ENCODE assay signal across 9 cellular contexts in genomic region chr20:35319206-35320197, GRCh38. TPM values are rescaled to one million over a fixed set of nuclear protein-coding genes. Genes with fewer than 3 reads are reported as not detected.
DNase-seq lines count a peak whose midpoint lies in the region; ATAC-seq and TF ChIP-seq lines count a peak whose summit lies in the region.
"Had no signal": no experiment of that assay in that cellular context is flagged by ENCODE, and none has a peak within 500 bp of the region (broad histone marks: within the 10 kb centered on the region; RNA-seq: fewer than 3 reads in every experiment).

No MANE protein-coding gene starts in this region.

- intact Hi-C loops in left colon (cut with DNase I, micrococcal nuclease): no loop called here

- TF ChIP-seq CTCF in HFFc6 (IDR thresholded peaks at IDR 0.05): no peak

- H3K4me1 ChIP-seq in adipocyte (ENCODE audit: control insufficient read depth, insufficient read depth, low read length): peaks cover 56% of the 10 kb centered on the region

- H3K27me3 Mint-ChIP-seq in HFFc6 (ENCODE audit: insufficient read depth): no peaks in the 10 kb centered on the region; the same call in none of the 2 replicates

- H3K27me3 ChIP-seq in adipocyte (replicated peaks; ENCODE audit: control insufficient read depth, insufficient read depth, low read length): no peaks in the 10 kb centered on the region

- H3K4me3 Mint-ChIP-seq in HFFc6: peak overlapping the region; percentile 61

- ATAC-seq in left colon: peak; percentile 57
- no peak for ATAC-seq in GM21825 (IDR thresholded peaks at IDR 0.05; ENCODE audit: unreplicated experiment)
- no peak for ATAC-seq in HG02571 (IDR thresholded peaks at IDR 0.05; ENCODE audit: unreplicated experiment)
- ATAC-seq in HG02798 (IDR thresholded peaks at IDR 0.05; ENCODE audit: poor library complexity, unreplicated experiment): no peak

- H3K36me3 ChIP-seq in adipocyte (ENCODE audit: control insufficient read depth, insufficient read depth, low read length, severe bottlenecking): no peaks in the 10 kb centered on the region

- H3K9me3 Mint-ChIP-seq in HFFc6: no peaks in the 10 kb centered on the region

- H3K36me3 Mint-ChIP-seq in HFFc6 (ENCODE audit: low read depth): peaks cover 17% of the 10 kb centered on the region

- H3K9me3 ChIP-seq in adipocyte (ENCODE audit: control insufficient read depth, low read length): no peaks in the 10 kb centered on the region

- H3K27ac Mint-ChIP-seq in HFFc6: peak overlapping the region; percentile 89

- H3K4me3 ChIP-seq in adipocyte (ENCODE audit: low read length): peak overlapping the region; percentile 25
- H3K4me3 ChIP-seq: SK-N-MC had no signal

- peak overlapping the region; percentile 27 for H3K9ac ChIP-seq in adipocyte (ENCODE audit: low read length)

- peaks cover 76% of the 10 kb centered on the region for H3K4me1 Mint-ChIP-seq in HFFc6 (ENCODE audit: low read depth)

- peak; percentile 92 for DNase-seq in A172 (ENCODE audit: low spot score)
- peak; percentile 50 for DNase-seq in HFFc6
- no peak for DNase-seq in adipocyte (ENCODE audit: low read depth)
- no peak for DNase-seq in left colon
- DNase-seq in NCI-H1092 (lab: John Stamatoyannopoulos, UW): no peak

RNA-seq across cellular contexts. Expression of gene FAM83C, which starts 27.3 kb away (rescaled TPM):
- 0.24 TPM in 1 of 2 replicates, not detected in the other for total RNA-seq in A172 (2014; rRNA removed; shearing (Covaris generic))
- total RNA-seq in HFFc6 (2021; fragmentation: NEBNext Ultra II Directional; extraction: Animal tissue kit (Norgen Biotek cat#: 25700)): not detected
- total RNA-seq in left colon: under 1 TPM in 1 of 2 donors, not detected in 1; 0.20 TPM

RNA-seq across cellular contexts. Expression of gene EIF6, which starts 34.9 kb away (rescaled TPM):
- 230 and 292 TPM in 2 replicates for total RNA-seq in A172 (2014; rRNA removed; shearing (Covaris generic))
- total RNA-seq in HFFc6 (2021; fragmentation: NEBNext Ultra II Directional; extraction: Animal tissue kit (Norgen Biotek cat#: 25700)): 100 to 1,000 TPM; 176 to 194 (median 185) TPM
- total RNA-seq in left colon: 100 to 1,000 TPM; 199 to 225 TPM

RNA-seq across cellular contexts. Expression of gene MMP24OS, which starts 41.6 kb away (rescaled TPM):
- total RNA-seq in A172 (2014; rRNA removed; shearing (Covaris generic)): 11.4 and 15.1 TPM in 2 replicates
- 100 to 1,000 TPM in 4 of 6 experiments, 10 to 100 TPM in 2; 91.7 to 117 (median 105) TPM for total RNA-seq in HFFc6 (2021; fragmentation: NEBNext Ultra II Directional; extraction: Animal tissue kit (Norgen Biotek cat#: 25700))
- 100 to 1,000 TPM; 109 to 140 TPM for total RNA-seq in left colon

Comparison
In these comparisons a context has a peak if more than half of its experiments do, and no peak if none do; other contexts are left out.
1. DNase-seq: peak in A172 (single experiment) and HFFc6 (single experiment); none in adipocyte (single experiment), left colon (0 of 2) and NCI-H1092 (single experiment).